In genomic region chr13:99129050-99129449, GRCh38 we compare ENCODE assay signal across 16 cellular contexts.
DNase-seq lines count a peak whose midpoint lies in the region; ATAC-seq and TF ChIP-seq lines count a peak whose summit lies in the region.
"Had no signal": no experiment of that assay in that cellular context is flagged by ENCODE, and none has a peak within 500 bp of the region (broad histone marks: within the 10 kb centered on the region; RNA-seq: fewer than 3 reads in every experiment).

No MANE protein-coding gene starts in this region.

- H3K79me2 ChIP-seq in MM.1S (ENCODE audit: low read length): no peaks in the 10 kb centered on the region
- no peaks in the 10 kb centered on the region for H3K79me2 ChIP-seq in OCI-LY7 (ENCODE audit: insufficient read depth, low read depth, low read length)

- no peaks in the 10 kb centered on the region for H3K36me3 ChIP-seq in MM.1S (replicated peaks; ENCODE audit: insufficient read depth, low read length)
- H3K36me3 ChIP-seq in OCI-LY7 (ENCODE audit: insufficient read depth, low read length): no peaks in the 10 kb centered on the region
- H3K36me3 ChIP-seq: BLaER1 treated with 17β-estradiol and CSF1 and Interleukin-3, amounts not matched to agents 10 nM and 100 nM; HAP-1 had no signal

- no peak for TF ChIP-seq CTCF in MM.1S (IDR thresholded peaks at IDR 0.05; ENCODE audit: low read length)
- no peak for TF ChIP-seq CTCF in OCI-LY7 (conservative IDR thresholded peaks at IDR 0.05; ENCODE audit: low read length)
- no peak for TF ChIP-seq CTCF in coronary artery (IDR thresholded peaks at IDR 0.05)

- peak overlapping the region; percentile 16 for H3K9ac ChIP-seq in MM.1S (ENCODE audit: low read length)
- H3K9ac ChIP-seq: BLaER1 treated with 17β-estradiol and CSF1 and Interleukin-3, amounts not matched to agents 10 nM and 100 nM had no signal

- H3K27ac ChIP-seq in MM.1S (ENCODE audit: low read length): peak overlapping the region; percentile 73
- peak overlapping the region; percentile 71 for H3K27ac ChIP-seq in OCI-LY7 (ENCODE audit: low read depth, low read length, poor library complexity, severe bottlenecking)
- H3K27ac ChIP-seq in coronary artery: no peak overlapping the region
- H3K27ac ChIP-seq: BLaER1 treated with 17β-estradiol and CSF1 and Interleukin-3, amounts not matched to agents 10 nM and 100 nM had no signal

- H3F3A ChIP-seq in MM.1S (ENCODE audit: insufficient read depth, low read length): peaks cover 15% of the 10 kb centered on the region

- H3K27me3 ChIP-seq in MM.1S (replicated peaks; ENCODE audit: insufficient read depth, low read length): no peaks in the 10 kb centered on the region

- no TSS peak for BruUV-seq in OCI-LY7 (replicated peaks; lab: Mats Ljungman, UMichigan)

- H3K9me3 ChIP-seq in MM.1S (replicated peaks; ENCODE audit: insufficient read depth, low read length) (no peaks in the 10 kb centered on the region), OCI-LY7 (ENCODE audit: low read length) (no peaks in the 10 kb centered on the region)
- H3K9me3 ChIP-seq: HAP-1 had no signal

- intact Hi-C loops in OCI-LY7 (cut with micrococcal nuclease; ENCODE audit: unreplicated experiment): no loop called here

- POLR2A ChIA-PET in OCI-LY7 (lab: Charles Lee): interaction anchor here (0.9 to 1.4 kb wide), 4 partner anchors 8 to 46 kb away, joined by 3 to 6 read pairs (median 4); no protein-coding TSS in a partner anchor

- H3K9me2 ChIP-seq in MM.1S (replicated peaks; ENCODE audit: insufficient read depth, low read length) (no peaks in the 10 kb centered on the region), OCI-LY7 (ENCODE audit: insufficient read depth, low read length) (no peaks in the 10 kb centered on the region)

- ATAC-seq in GM21526 (IDR thresholded peaks at IDR 0.05; ENCODE audit: low FRiP score, unreplicated experiment): peak; percentile 58
- ATAC-seq in GM21786 (IDR thresholded peaks at IDR 0.05; ENCODE audit: unreplicated experiment): no peak

- peak; percentile 73 for DNase-seq in MM.1S
- peak; percentile 59 for DNase-seq in OCI-LY7 (ENCODE audit: low spot score)
- no peak for DNase-seq in coronary artery (ENCODE audit: low spot score)
- DNase-seq in NCI-H2196 treated with DMSO at 0.1 percent for 48 hours (lab: John Stamatoyannopoulos, UW; ENCODE audit: unreplicated experiment): no peak
- no peak for DNase-seq in AML-193 (lab: John Stamatoyannopoulos, UW)
- DNase-seq: CD4-positive, alpha-beta T cell; CD8-positive, alpha-beta memory T cell; DMS 273 treated with DMSO at 0.1 percent for 48 hours; DMS53; DMS79 treated with DMSO at 0.1 percent for 48 hours; GOT3; HFFc6 had no signal

- H4K20me1 ChIP-seq in MM.1S (ENCODE audit: insufficient read depth, low read length) (no peaks in the 10 kb centered on the region), OCI-LY7 (ENCODE audit: insufficient read depth, low read length) (no peaks in the 10 kb centered on the region)

- H3K4me1 ChIP-seq in MM.1S (ENCODE audit: low read length) (peaks cover 44% of the 10 kb centered on the region), OCI-LY7 (ENCODE audit: insufficient read depth, low read length, poor library complexity, severe bottlenecking) (peaks cover 49% of the 10 kb centered on the region)

- H3K4me2 ChIP-seq in MM.1S (ENCODE audit: low read depth, low read length): peak overlapping the region; percentile 65
- H3K4me2 ChIP-seq in OCI-LY7 (ENCODE audit: low read length): peak overlapping the region; percentile 50

- CTCF ChIA-PET in OCI-LY7 (lab: Charles Lee; ENCODE audit: unreplicated experiment): interaction anchor here (0.8 kb wide), 1 partner anchor 103 kb away, joined by 3 read pairs; no protein-coding TSS in a partner anchor

- H3K4me3 ChIP-seq in MM.1S (ENCODE audit: low read length) (peak overlapping the region; percentile 33), OCI-LY7 (ENCODE audit: low read depth, low read length, poor library complexity, severe bottlenecking) (peak overlapping the region; percentile 41), coronary artery (no peak overlapping the region)
- H3K4me3 ChIP-seq: BLaER1 treated with 17β-estradiol and CSF1 and Interleukin-3, amounts not matched to agents 10 nM and 100 nM; HAP-1 had no signal

- H2AFZ ChIP-seq in MM.1S (ENCODE audit: low read length) (peak overlapping the region; percentile 40), OCI-LY7 (ENCODE audit: low read length) (peak overlapping the region; percentile 75; the same call in 1 of the 2 replicates)

Comparison
In these comparisons a context has a peak if more than half of its experiments do, and no peak if none do; other contexts are left out.
1. DNase-seq: peak in MM.1S (single experiment) and OCI-LY7 (single experiment); none in coronary artery (single experiment), NCI-H2196 treated with DMSO at 0.1 percent for 48 hours (single experiment) and AML-193 (0 of 2).
2. H3K27ac ChIP-seq: peak in MM.1S (single experiment) and OCI-LY7 (single experiment); none in coronary artery (0 of 2).